ENCODE assay signal across 26 cellular contexts in genomic region chr10:114897593-114897992, GRCh38.
"Had no signal": no experiment of that assay in that cellular context is flagged by ENCODE, and none has a peak within 500 bp of the region (broad histone marks: within the 10 kb centered on the region; RNA-seq: fewer than 3 reads in every experiment).

No MANE protein-coding gene starts in this region.

- FAIRE-seq: urothelium cell line had no signal

- ATAC-seq: stimulated activated memory B cell treated with anti-CD40 and anti-IgM and Interleukin-4, amounts not matched to agents 10 μg/mL and 1 μg/mL and 100 μg/mL, for 72 hours; stimulated activated naive B cell treated with anti-CD40 and anti-IgM and Interleukin-4, amounts not matched to agents 10 μg/mL and 1 μg/mL and 100 μg/mL, for 72 hours; stimulated activated naive CD8-positive, alpha-beta T cell treated with anti-CD3 and anti-CD28 coated beads, Interleukin-15, amount 100 ng/mL, for 72 hours; stimulated activated naive CD8-positive, alpha-beta T cell treated with anti-CD3 and anti-CD28 coated beads, Interleukin-15, Interleukin-2, amounts not matched to agents 100 U/mL and 50 U/mL, for 24 hours; upper lobe of right lung had no signal

- DNase-seq: stimulated activated CD4-positive, alpha-beta T cell treated with anti-CD3 and anti-CD28 coated beads, Interleukin-2, amount 100 ng/mL, for 48 hours; stimulated activated CD4-positive, alpha-beta T cell treated with anti-CD3 and anti-CD28 coated beads, Interleukin-4, amount 100 ng/mL, for 1 hour; stimulated activated CD4-positive, alpha-beta T cell treated with anti-CD3 and anti-CD28 coated beads, Interleukin-4, amount 100 ng/mL, for 24 hours; stimulated activated CD4-positive, alpha-beta T cell treated with anti-CD3 and anti-CD28 coated beads, Interleukin-4, amount 100 ng/mL, for 4 hours; stimulated activated CD8-positive, alpha-beta memory T cell treated with anti-CD3 and anti-CD28 coated beads, Interleukin-4, amount 100 ng/mL, for 48 hours; stimulated activated naive B cell treated with anti-CD40 and anti-IgM and Interleukin-4, amounts not matched to agents 10 μg/mL and 1 μg/mL and 100 μg/mL, for 72 hours; stimulated activated naive CD4-positive, alpha-beta T cell; stimulated activated naive CD4-positive, alpha-beta T cell treated with Interleukin-2 at 50 U/mL for 16 hours; stimulated activated naive CD8-positive, alpha-beta T cell treated with anti-CD3 and anti-CD28 coated beads, Interleukin-15, amount 100 ng/mL, for 72 hours; stimulated activated naive CD8-positive, alpha-beta T cell treated with anti-CD3 and anti-CD28 coated beads, Interleukin-15, Interleukin-2, amounts not matched to agents 100 U/mL and 50 U/mL, for 24 hours; stomach; substantia nigra; testis; thyroid gland; tibial artery; transverse colon; trophoblast cell; upper lobe of left lung; upper lobe of right lung; uterus had no signal

- H3K9me3 ChIP-seq: stomach, suprapubic skin, testis, thoracic aorta, thyroid gland, tibial artery, tibial nerve, transverse colon, upper lobe of left lung, upper lobe of right lung, uterus, vagina had no signal

- H3K27me3 ChIP-seq: stomach, suprapubic skin, testis, thyroid gland, tibial artery, tibial nerve, transverse colon, upper lobe of left lung, upper lobe of right lung, uterus, vagina had no signal

- H3K4me3 ChIP-seq: stomach, suprapubic skin, testis, thoracic aorta, thyroid gland, tibial artery, tibial nerve, transverse colon, upper lobe of left lung, upper lobe of right lung, uterus, vagina had no signal

- H3K4me1 ChIP-seq: stomach, suprapubic skin, testis, thyroid gland, tibial artery, tibial nerve, transverse colon, upper lobe of left lung, upper lobe of right lung, uterus, vagina had no signal

- H3K27ac ChIP-seq: stomach, suprapubic skin, testis, thyroid gland, tibial artery, tibial nerve, transverse colon, upper lobe of left lung, upper lobe of right lung, uterus, vagina had no signal

- H3K36me3 ChIP-seq: stomach, suprapubic skin, thoracic aorta, thyroid gland, tibial artery, tibial nerve, transverse colon, upper lobe of left lung, upper lobe of right lung, uterus, vagina had no signal
